ENCODE assay signal across 8 cellular contexts in the genomic region with DNA sequence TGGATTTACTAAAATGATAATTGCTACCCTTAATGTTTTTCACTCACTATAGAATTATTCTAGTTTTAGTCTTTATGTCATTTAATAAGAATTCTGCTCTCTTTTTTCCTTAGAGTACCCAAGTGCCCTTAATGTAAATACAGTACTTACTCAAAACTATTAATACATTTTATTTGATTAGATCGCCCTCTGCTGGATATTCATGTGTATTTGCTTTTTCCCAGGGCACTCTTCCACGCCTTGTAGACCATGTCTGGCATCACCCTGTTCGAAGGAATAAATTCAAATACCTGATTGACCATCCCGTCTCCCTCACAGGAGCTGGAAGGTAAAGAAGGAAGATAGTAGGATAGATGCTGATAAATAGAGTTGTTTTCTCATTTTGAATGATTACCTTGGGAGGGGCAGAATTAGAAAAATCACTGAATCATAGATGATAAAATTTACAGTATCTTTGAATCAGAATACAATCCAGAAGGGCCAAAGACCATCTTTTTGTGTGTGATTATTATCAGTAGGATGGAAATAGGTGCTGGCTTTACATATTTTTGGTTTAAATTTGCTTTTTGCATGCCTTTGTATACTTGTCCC. TPM values are rescaled to one million over a fixed set of nuclear protein-coding genes. Genes with fewer than 3 reads are reported as not detected.
DNase-seq lines count a peak whose midpoint lies in the region; ATAC-seq and TF ChIP-seq lines count a peak whose summit lies in the region.

No MANE protein-coding gene starts in this region.

- H3K4me3 ChIP-seq in lower lobe of right lung, result no peak overlapping the region
- no peak overlapping the region for H3K4me3 ChIP-seq in aorta (ENCODE audit: low read length in 2 of 2)

- H3K27ac ChIP-seq in lower lobe of right lung, result no peak overlapping the region
- H3K27ac ChIP-seq in aorta (ENCODE audit: low read depth in 1 of 2, low read length in 2 of 2), result no peak overlapping the region

- no peaks in the 10 kb centered on the region for H3K36me3 ChIP-seq in lower lobe of right lung
- H3K36me3 ChIP-seq in aorta (ENCODE audit: control insufficient read depth in 1 of 2, insufficient read depth in 2 of 2, low read length in 1 of 2), result no peaks in the 10 kb centered on the region

- 0 to 3% methylated on average over 4 of the region's 4 CpGs for WGBS in aorta, 2 donors

- peaks cover 4% of the 10 kb centered on the region for H3K4me1 ChIP-seq in lower lobe of right lung
- H3K4me1 ChIP-seq in aorta (ENCODE audit: control insufficient read depth in 1 of 2, insufficient read depth in 2 of 2, low read length in 2 of 2), result no peaks in the 10 kb centered on the region

- peak; percentile 75 for TF ChIP-seq CTCF in lower lobe of right lung (IDR thresholded peaks at IDR 0.05)

- DNase-seq in D341Med (ENCODE audit: low spot score) (peak; percentile 71), NCI-H1694 treated with DMSO at 0.1 percent for 48 hours (lab: John Stamatoyannopoulos, UW) (peak; percentile 84), SKM-1 (lab: John Stamatoyannopoulos, UW; ENCODE audit: unreplicated experiment) (peak; percentile 73), dermis blood vessel endothelial cell (peak; percentile 83), lower lobe of right lung (no peak), aorta (no peak)

- ATAC-seq in GM21786 (IDR thresholded peaks at IDR 0.05; ENCODE audit: unreplicated experiment), result peak; percentile 25
- ATAC-seq in lower lobe of right lung, result peak; percentile 50 to 54
- ATAC-seq in aorta (ENCODE audit: low FRiP score), result peak; percentile 71
- no peak for ATAC-seq in GM18873 (IDR thresholded peaks at IDR 0.05; ENCODE audit: low FRiP score, unreplicated experiment)

- intact Hi-C loops in lower lobe of right lung (cut with DNase I), result no loop called here
- intact Hi-C loops in aorta (cut with DNase I), result loop anchor here (2.0 to 10.0 kb wide), 5 partner anchors 115 to 343 kb away; partner anchors contain the start of genes FAM20B (in 1 of the 2) and TOR3A (in 1 of the 2)

- no peaks in the 10 kb centered on the region for H3K9me3 ChIP-seq in lower lobe of right lung
- H3K9me3 ChIP-seq in aorta (ENCODE audit: control insufficient read depth, low read length), result no peaks in the 10 kb centered on the region

- H3K27me3 ChIP-seq in lower lobe of right lung (ENCODE audit: low read depth) (no peaks in the 10 kb centered on the region), aorta (ENCODE audit: control insufficient read depth in 1 of 2, insufficient read depth in 2 of 2, low read length in 1 of 2) (no peaks in the 10 kb centered on the region)

RNA-seq across cellular contexts. Expression of gene AXDND1, which starts 4.1 kb away (rescaled TPM):
- total RNA-seq in dermis blood vessel endothelial cell, result 0.34 TPM in 1 of 2 replicates, not detected in the other
- 0.59 TPM for total RNA-seq in lower lobe of right lung
- total RNA-seq in aorta, result not detected
- polyA plus RNA-seq in aorta, result not detected

Comparison
In these comparisons a context has a peak if more than half of its experiments do, and no peak if none do; other contexts are left out.
1. DNase-seq: peak in D341Med (single experiment), NCI-H1694 treated with DMSO at 0.1 percent for 48 hours (single experiment), SKM-1 (single experiment) and dermis blood vessel endothelial cell (single experiment); none in lower lobe of right lung (single experiment) and aorta (0 of 2).